In genomic region chr4:170198742-170199141, GRCh38 we compare ENCODE assay signal across 13 cellular contexts.
DNase-seq lines count a peak whose midpoint lies in the region; ATAC-seq, FAIRE-seq and TF ChIP-seq lines count a peak whose summit lies in the region.
"Had no signal": no experiment of that assay in that cellular context is flagged by ENCODE, and none has a peak within 500 bp of the region (broad histone marks: within the 10 kb centered on the region; RNA-seq: fewer than 3 reads in every experiment).

No MANE protein-coding gene starts in this region.

- H4K8ac ChIP-seq in H1 (ENCODE audit: extremely low read depth, insufficient read depth, low read length) = no peak overlapping the region

- POLR2A ChIA-PET in H1 (lab: Charles Lee; ENCODE audit: partially characterized antibody) = no interaction called here

- no peak for ATAC-seq in GM19324 (IDR thresholded peaks at IDR 0.05; ENCODE audit: low FRiP score, unreplicated experiment)
- no peak for ATAC-seq in HG03139 (IDR thresholded peaks at IDR 0.05; ENCODE audit: unreplicated experiment)
- ATAC-seq in GM19395 (IDR thresholded peaks at IDR 0.05; ENCODE audit: unreplicated experiment) = no peak

- H3K4me2 ChIP-seq in H1 (ENCODE audit: insufficient read depth in 1 of 2, low read depth in 2 of 2, low read length in 2 of 2) (no peak overlapping the region), neural cell (ENCODE audit: low read length) (no peak overlapping the region)

- no peak overlapping the region for H3K14ac ChIP-seq in H1 (ENCODE audit: insufficient read length)

- H2AFZ ChIP-seq in H1 (ENCODE audit: low read length) = no peak overlapping the region
- H2AFZ ChIP-seq in neural cell (ENCODE audit: low read depth, low read length) = no peak overlapping the region

- H3K36me3 ChIP-seq in H7 (replicated peaks; ENCODE audit: control insufficient read depth, insufficient read depth, low read length) (no peaks in the 10 kb centered on the region), H1 (ENCODE audit: control insufficient read depth in 2 of 4, insufficient read depth in 4 of 4, low read length in 3 of 4) (no peaks in the 10 kb centered on the region), neural cell (ENCODE audit: insufficient read depth, low read length) (no peaks in the 10 kb centered on the region)
- H3K36me3 ChIP-seq: SJCRH30, vagina had no signal

- no peak overlapping the region for H2BK20ac ChIP-seq in H1 (ENCODE audit: low read length)

- no peak for TF ChIP-seq POLR2A in H1 (IDR thresholded peaks at IDR 0.05; ENCODE audit: control extremely low read depth in 1 of 2, low read depth in 2 of 2, low read length in 2 of 2)

- TF ChIP-seq CTCF in H1 (IDR thresholded peaks at IDR 0.05; ENCODE audit: control extremely low read depth in 1 of 3, insufficient read depth in 1 of 3, low read depth in 1 of 3, low read length in 3 of 3) = no peak; a peak in 1 of 4 replicates
- TF ChIP-seq CTCF in neural cell (IDR thresholded peaks at IDR 0.05; ENCODE audit: poor library complexity, severe bottlenecking) = peak; percentile 76

- H3K79me1 ChIP-seq in H1 (ENCODE audit: low read depth, low read length) = no peaks in the 10 kb centered on the region

- H3K4ac ChIP-seq in H1 (replicated peaks; ENCODE audit: insufficient read length, low read depth, low read length) = no peak overlapping the region

- H3K9me2 ChIP-seq in neural cell (ENCODE audit: insufficient read depth, low read length) = no peaks in the 10 kb centered on the region

- no peaks in the 10 kb centered on the region for H3F3A ChIP-seq in neural cell (ENCODE audit: insufficient read depth, low read length, poor library complexity, severe bottlenecking)

- CTCF ChIA-PET in H1 (lab: Charles Lee; ENCODE audit: partially characterized antibody) = interaction anchor here (0.6 to 4.5 kb wide), 10 partner anchors 10 to 1676 kb away, joined by 3 to 28 read pairs (median 3); no protein-coding TSS in a partner anchor

- H4K20me1 ChIP-seq in H1 (replicated peaks in 1 of 2; ENCODE audit: control insufficient read depth in 1 of 2, insufficient read depth in 2 of 2, low read length in 2 of 2) = no peaks in the 10 kb centered on the region
- no peaks in the 10 kb centered on the region for H4K20me1 ChIP-seq in neural cell (ENCODE audit: insufficient read depth)

- no peak overlapping the region for H2AK5ac ChIP-seq in H1 (ENCODE audit: low read depth, low read length)

- H3K9me3 ChIP-seq in H1 (ENCODE audit: insufficient read depth in 2 of 2, low read depth in 1 of 2, low read length in 1 of 2) (0 out of 4 replicates have a peak, but pooled peaks cover 0 to 3% of the 10 kb centered on the region in 2 experiments), neural cell (ENCODE audit: low read length) (no peaks in the 10 kb centered on the region)
- H3K9me3 ChIP-seq: SJCRH30, vagina had no signal

- H2BK120ac ChIP-seq in H1 (replicated peaks; ENCODE audit: low read depth, low read length) = no peak overlapping the region

- H2BK5ac ChIP-seq in H1 (ENCODE audit: low read depth, low read length) = no peak overlapping the region

- no peak overlapping the region for H4K91ac ChIP-seq in H1 (replicated peaks; ENCODE audit: insufficient read length, low read length)

- H2BK15ac ChIP-seq in H1 (ENCODE audit: low read length) = no peak overlapping the region

- no peaks in the 10 kb centered on the region for H3K23me2 ChIP-seq in H1 (ENCODE audit: low read depth, low read length)

- H3K27me3 ChIP-seq in H7 (ENCODE audit: control insufficient read depth, insufficient read depth, low read length) (no peaks in the 10 kb centered on the region), H1 (replicated peaks in 1 of 4; ENCODE audit: control insufficient read depth in 3 of 4, extremely low read depth in 1 of 4, insufficient read depth in 3 of 4, low read length in 3 of 4) (no peaks in the 10 kb centered on the region), neural cell (ENCODE audit: insufficient read depth, low read depth, low read length) (no peaks in the 10 kb centered on the region)
- H3K27me3 ChIP-seq: SJCRH30, vagina had no signal

- H3K4me1 ChIP-seq in H1 (replicated peaks in 1 of 4; ENCODE audit: control insufficient read depth in 3 of 4, insufficient read depth in 4 of 4, low read length in 3 of 4) = no peaks in the 10 kb centered on the region
- H3K4me1 ChIP-seq: SJCRH30, vagina had no signal

- peak; percentile 13 for FAIRE-seq in H1 (lab: Jason Lieb, UNC)
- FAIRE-seq: kidney had no signal

- WGBS in H1 (ENCODE audit: extremely low coverage in 1 of 2, insufficient coverage in 1 of 2, insufficient read length in 1 of 2, insufficient replicate concordance in 2 of 2, low coverage in 1 of 2, low lambda C conversion rate in 2 of 2, missing lambda C conversion rate in 1 of 2), 2 experiments = 79% methylated on average over 1 of the region's 1 CpG; no CpG with 5 or more reads in 1 of the 2 experiments

- H3K9ac ChIP-seq in H1 (replicated peaks in 1 of 4; ENCODE audit: extremely low read depth in 1 of 4, low read depth in 3 of 4, low read length in 3 of 4) (no peak overlapping the region), neural cell (ENCODE audit: low read length) (no peak overlapping the region)

- no peak overlapping the region for H3K23ac ChIP-seq in H1 (ENCODE audit: insufficient read length)

- TF ChIP-seq RAD21 in H1 (IDR thresholded peaks at IDR 0.05 in 1 of 2, conservative IDR thresholded peaks at IDR 0.05 in 1 of 2; ENCODE audit: low read depth in 2 of 2, low read length in 2 of 2) (peak in 1 of 2 experiments; percentile 49), neural cell (conservative IDR thresholded peaks at IDR 0.05) (peak; percentile 80)

- TF ChIP-seq EP300 in H1 (IDR thresholded peaks at IDR 0.05; ENCODE audit: borderline replicate concordance in 1 of 2, low read depth in 2 of 2, low read length in 2 of 2) = no peak
- TF ChIP-seq EP300 in neural cell (conservative IDR thresholded peaks at IDR 0.05; ENCODE audit: poor library complexity, severe bottlenecking) = no peak

- H4K5ac ChIP-seq in H1 (ENCODE audit: insufficient read length, low read depth, low read length) = no peak overlapping the region

- no peak overlapping the region for H3K27ac ChIP-seq in H1 (ENCODE audit: low read depth, low read length)
- H3K27ac ChIP-seq in neural cell (ENCODE audit: low read length) = no peak overlapping the region
- H3K27ac ChIP-seq: SJCRH30, vagina had no signal

- no peak overlapping the region for H3K56ac ChIP-seq in H1 (replicated peaks; ENCODE audit: insufficient read length, low read depth, low read length)

- no peak overlapping the region for H3K18ac ChIP-seq in H1 (ENCODE audit: extremely low read depth, low read length)

- DNase-seq in H7 (peak; percentile 2), NCI-H748 (lab: John Stamatoyannopoulos, UW; ENCODE audit: unreplicated experiment) (peak; percentile 17), H1 (ENCODE audit: low read depth in 1 of 2, low spot score in 2 of 2) (no peak)
- DNase-seq in stimulated activated CD4-positive, alpha-beta T cell treated with anti-CD3 and anti-CD28 coated beads, Interleukin-4, amount 100 ng/mL, for 24 hours = no peak
- DNase-seq: activated CD4-positive, alpha-beta T cell treated with anti-CD3 and anti-CD28 coated beads, Interleukin-2, amount 50 U/mL, for 4 hours; kidney; NCI-H1694 treated with DMSO at 0.1 percent for 48 hours had no signal

- no peaks in the 10 kb centered on the region for H3K79me2 ChIP-seq in H1 (ENCODE audit: control insufficient read depth in 1 of 2, insufficient read depth in 2 of 2, low read length in 2 of 2)
- no peaks in the 10 kb centered on the region for H3K79me2 ChIP-seq in neural cell (replicated peaks; ENCODE audit: insufficient read depth, low read length)

- H3K4me3 ChIP-seq in H7 (ENCODE audit: insufficient read depth, low read depth, low read length) (no peak overlapping the region), H1 (ENCODE audit: extremely low read depth in 1 of 4, insufficient read depth in 2 of 4, low read depth in 3 of 4, low read length in 4 of 4) (no peak overlapping the region), neural cell (ENCODE audit: low read length) (no peak overlapping the region)
- H3K4me3 ChIP-seq: SJCRH30, vagina had no signal

- H2BK12ac ChIP-seq in H1 (ENCODE audit: low read depth, low read length) = no peak overlapping the region

TF ChIP-seq in H1, 55 proteins besides CTCF, POLR2A, EP300 and RAD21 (continues in another document):
- TF ChIP-seq GTF2F1 (IDR thresholded peaks at IDR 0.05; ENCODE audit: borderline replicate concordance, low read depth, low read length) (no peak), GABPA (IDR thresholded peaks at IDR 0.05; ENCODE audit: borderline replicate concordance, insufficient read depth, low read length) (no peak), JUN (IDR thresholded peaks at IDR 0.05; ENCODE audit: low read depth, low read length) (no peak), ATF3 (IDR thresholded peaks at IDR 0.05; ENCODE audit: insufficient read depth, low read depth, low read length) (no peak), SP2 (IDR thresholded peaks at IDR 0.05; ENCODE audit: low read length) (no peak)
- TF ChIP-seq, protein P1, sequence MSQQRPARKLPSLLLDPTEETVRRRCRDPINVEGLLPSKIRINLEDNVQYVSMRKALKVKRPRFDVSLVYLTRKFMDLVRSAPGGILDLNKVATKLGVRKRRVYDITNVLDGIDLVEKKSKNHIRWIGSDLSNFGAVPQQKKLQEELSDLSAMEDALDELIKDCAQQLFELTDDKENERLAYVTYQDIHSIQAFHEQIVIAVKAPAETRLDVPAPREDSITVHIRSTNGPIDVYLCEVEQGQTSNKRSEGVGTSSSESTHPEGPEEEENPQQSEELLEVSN (IDR thresholded peaks at IDR 0.05) = no peak

TF ChIP-seq in neural cell, 6 proteins besides CTCF, POLR2A, EP300 and RAD21 (continues in another document):
- TF ChIP-seq MXI1 (conservative IDR thresholded peaks at IDR 0.05; ENCODE audit: poor library complexity, severe bottlenecking) (no peak), POLR2AphosphoS5 (IDR thresholded peaks at IDR 0.05) (no peak)

Comparison
In these comparisons a context has a peak if more than half of its experiments do, and no peak if none do; other contexts are left out.
1. DNase-seq: peak in H7 (single experiment) and NCI-H748 (single experiment); none in H1 (0 of 2) and stimulated activated CD4-positive, alpha-beta T cell treated with anti-CD3 and anti-CD28 coated beads, Interleukin-4, amount 100 ng/mL, for 24 hours (single experiment).